In genomic region chr3:124862006-124862405, GRCh38 we compare ENCODE assay signal across 1 cellular context.
TF ChIP-seq lines count a peak whose summit lies in the region.

No MANE protein-coding gene starts in this region.

TF ChIP-seq in HCT116, 20 proteins besides CTCF, POLR2A, EP300 and RAD21 (continued from another document):
- TF ChIP-seq YY1 (IDR thresholded peaks at IDR 0.05; ENCODE audit: extremely low read depth, insufficient replicate concordance, low read depth, low read length) = no peak
- TF ChIP-seq SRF (IDR thresholded peaks at IDR 0.05; ENCODE audit: low read depth) = no peak
- TF ChIP-seq SP1 (IDR thresholded peaks at IDR 0.05; ENCODE audit: low read depth) = no peak
- TF ChIP-seq TCF7L2 (IDR thresholded peaks at IDR 0.05; ENCODE audit: borderline replicate concordance, extremely low read depth, insufficient read depth, insufficient read length) = no peak
